In genomic region chr1:202578565-202578964, GRCh38 we compare ENCODE assay signal across 12 cellular contexts.
DNase-seq lines count a peak whose midpoint lies in the region; ATAC-seq and TF ChIP-seq lines count a peak whose summit lies in the region.
"Had no signal": no experiment of that assay in that cellular context is flagged by ENCODE, and none has a peak within 500 bp of the region (broad histone marks: within the 10 kb centered on the region; RNA-seq: fewer than 3 reads in every experiment).

No MANE protein-coding gene starts in this region.

- no peaks in the 10 kb centered on the region for H3K9me3 ChIP-seq in esophagus (ENCODE audit: control insufficient read depth in 2 of 2, insufficient read depth in 1 of 2, low read depth in 1 of 2, low read length in 1 of 2)
- no peaks in the 10 kb centered on the region for H3K9me3 ChIP-seq in mesodermal cell (ENCODE audit: control insufficient read depth, low read length)
- H3K9me3 ChIP-seq: neutrophil had no signal

- intact Hi-C loops in dorsolateral prefrontal cortex (cut with DNase I): loop anchor here in 1 of 2 donors (10.0 kb wide), 1 partner anchor 74 kb away; no protein-coding TSS in a partner anchor

- H3K27me3 ChIP-seq in esophagus (ENCODE audit: control insufficient read depth in 1 of 2, insufficient read depth in 2 of 2, low read length in 2 of 2): no peaks in the 10 kb centered on the region
- no peaks in the 10 kb centered on the region for H3K27me3 ChIP-seq in dorsolateral prefrontal cortex
- H3K27me3 ChIP-seq: neutrophil had no signal

- no peak for TF ChIP-seq CTCF in dorsolateral prefrontal cortex (IDR thresholded peaks at IDR 0.05 in 54 of 56, conservative IDR thresholded peaks at IDR 0.05 in 2 of 56; ENCODE audit: low read depth in 1 of 56, partially characterized antibody in 56 of 56)

- no peak for ATAC-seq in GM18517 (IDR thresholded peaks at IDR 0.05; ENCODE audit: unreplicated experiment)

- peak; percentile 60 for DNase-seq in NCI-H69 (lab: John Stamatoyannopoulos, UW)
- no peak for DNase-seq in dorsolateral prefrontal cortex
- no peak for DNase-seq in NCI-H1048 (lab: John Stamatoyannopoulos, UW)
- DNase-seq: activated CD4-positive, alpha-beta T cell treated with anti-CD3 and anti-CD28 coated beads, Interleukin-2, amount 50 U/mL, for 4 hours; COR-L47; NCI-H526; stimulated activated CD4-positive, alpha-beta T cell treated with anti-CD3 and anti-CD28 coated beads, Interleukin-4, amount 100 ng/mL, for 1 hour had no signal

- H3K4me3 ChIP-seq in esophagus (ENCODE audit: low read depth in 1 of 2, low read length in 2 of 2) (no peak overlapping the region), mesodermal cell (ENCODE audit: extremely low read depth, insufficient read depth, low read length, poor library complexity, severe bottlenecking) (no peak overlapping the region), urinary bladder (ENCODE audit: low read depth, low read length) (no peak overlapping the region), dorsolateral prefrontal cortex (no peak overlapping the region)

- no peaks in the 10 kb centered on the region for H3K4me1 ChIP-seq in esophagus (ENCODE audit: control insufficient read depth in 2 of 2, insufficient read depth in 2 of 2, low read length in 1 of 2)
- peaks cover 50% of the 10 kb centered on the region for H3K4me1 ChIP-seq in mesodermal cell (ENCODE audit: control insufficient read depth, insufficient read depth, low read length, poor library complexity, severe bottlenecking)
- H3K4me1 ChIP-seq in urinary bladder (ENCODE audit: insufficient read depth): no peaks in the 10 kb centered on the region

- H3K36me3 ChIP-seq in esophagus (ENCODE audit: control insufficient read depth in 2 of 2, insufficient read depth in 2 of 2, low read length in 1 of 2) (peaks cover 0 to 1% of the 10 kb centered on the region in 2 donors), mesodermal cell (ENCODE audit: control insufficient read depth, insufficient read depth, low read length) (peaks cover 10% of the 10 kb centered on the region), urinary bladder (ENCODE audit: insufficient read depth) (no peaks in the 10 kb centered on the region)

- H3K27ac ChIP-seq in esophagus (ENCODE audit: low read depth in 2 of 2, low read length in 1 of 2) (peak overlapping the region; percentile 60 to 65), mesodermal cell (ENCODE audit: low read depth, low read length, severe bottlenecking) (peak overlapping the region; percentile 32), urinary bladder (ENCODE audit: low read depth) (peak overlapping the region; percentile 53), dorsolateral prefrontal cortex (peak overlapping the region in 1 of 59 donors; percentile 35)
- H3K27ac ChIP-seq: neutrophil had no signal

- 52 to 55% methylated on average over 6 of the region's 6 CpGs for WGBS in esophagus, 2 donors
- WGBS in mesodermal cell (ENCODE audit: insufficient coverage in 2 of 2), 2 experiments: 71 to 73% methylated on average over 5 to 6 of the region's 6 CpGs
- WGBS in urinary bladder: 34% methylated on average over 6 of the region's 6 CpGs
